In genomic region chr22:42389137-42389536, GRCh38 we compare ENCODE assay signal across 2 cellular contexts.
TF ChIP-seq lines count a peak whose summit lies in the region.

No MANE protein-coding gene starts in this region.

TF ChIP-seq in HEK293, 187 proteins besides CTCF, POLR2A, EP300 and RAD21:
- TF ChIP-seq ZNF639 (tag by site-specific recombination; IDR thresholded peaks at IDR 0.05) (no peak), ZNF677 (tag by site-specific recombination; IDR thresholded peaks at IDR 0.05) (no peak), EGR2 (tag by site-specific recombination; IDR thresholded peaks at IDR 0.05; ENCODE audit: low read depth) (peak; percentile 95), ZFHX2 (tag by site-specific recombination; conservative IDR thresholded peaks at IDR 0.05) (peak; percentile 97), GFI1B (tag by site-specific recombination; IDR thresholded peaks at IDR 0.05) (no peak), KLF17 (tag by site-specific recombination; IDR thresholded peaks at IDR 0.05) (peak; percentile 39; the same call in 1 of the 2 replicates), ZFP3 (tag by site-specific recombination; IDR thresholded peaks at IDR 0.05; ENCODE audit: low read depth) (no peak), ZNF621 (tag by site-specific recombination; IDR thresholded peaks at IDR 0.05) (no peak), ZNF404 (tag by site-specific recombination; IDR thresholded peaks at IDR 0.05) (no peak), ZIC2 (tag by site-specific recombination; IDR thresholded peaks at IDR 0.05) (peak; percentile 37; the same call in 1 of the 2 replicates), OVOL3 (tag by site-specific recombination; IDR thresholded peaks at IDR 0.05) (no peak)

TF ChIP-seq in H1, 55 proteins besides CTCF, POLR2A, EP300 and RAD21 (continued from another document):
- no peak for TF ChIP-seq CHD1 (IDR thresholded peaks at IDR 0.05; ENCODE audit: low read depth, low read length)
